In the genomic region with DNA sequence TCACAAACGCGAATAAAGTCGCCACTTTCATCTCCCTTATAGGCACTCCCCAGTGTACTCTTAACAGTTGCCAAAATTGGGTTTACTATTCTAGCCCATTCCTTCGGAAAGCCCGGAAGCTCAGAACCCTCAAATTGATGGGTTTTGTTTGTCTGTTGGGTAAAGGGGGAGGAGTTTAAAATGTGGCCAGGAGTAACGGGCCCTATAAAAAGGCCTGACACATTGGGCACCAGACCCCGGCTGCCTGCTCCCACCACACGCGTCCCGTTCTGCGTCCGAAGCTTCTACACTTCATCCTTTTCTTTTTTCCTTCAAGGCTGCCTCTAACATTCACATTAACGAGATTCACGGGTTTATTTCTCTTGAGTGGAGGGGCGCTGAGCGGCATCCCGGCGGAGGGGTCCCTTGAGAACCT, we compare ENCODE assay signal across 8 cellular contexts. TPM values are rescaled to one million over a fixed set of nuclear protein-coding genes. Genes with fewer than 3 reads are reported as not detected.
DNase-seq lines count a peak whose midpoint lies in the region; ATAC-seq and TF ChIP-seq lines count a peak whose summit lies in the region.

No MANE protein-coding gene starts in this region.

- H3K27me3 Mint-ChIP-seq in activated naive CD8-positive, alpha-beta T cell treated with anti-CD3 and anti-CD28 coated beads for 36 hours = no peaks in the 10 kb centered on the region

- H3K4me3 ChIP-seq in BE2C (ENCODE audit: low read depth, low read length) (peak overlapping the region; percentile 78), HFF-Myc (replicated peaks; ENCODE audit: low read depth, low read length) (peak overlapping the region; percentile 57), lower lobe of right lung (peak overlapping the region; percentile 73)

- peaks cover 4% of the 10 kb centered on the region for H3K36me3 Mint-ChIP-seq in activated naive CD8-positive, alpha-beta T cell treated with anti-CD3 and anti-CD28 coated beads for 36 hours

- no peak for TF ChIP-seq CTCF in BE2C (IDR thresholded peaks at IDR 0.05; ENCODE audit: low read depth, low read length)
- TF ChIP-seq CTCF in HFF-Myc (IDR thresholded peaks at IDR 0.05; ENCODE audit: low read depth, low read length, missing control alignments) = no peak
- TF ChIP-seq CTCF in lower lobe of right lung (IDR thresholded peaks at IDR 0.05) = no peak

- no peaks in the 10 kb centered on the region for H3K9me3 Mint-ChIP-seq in activated naive CD8-positive, alpha-beta T cell treated with anti-CD3 and anti-CD28 coated beads for 36 hours

- DNase-seq in BE2C (no peak), HFF-Myc (ENCODE audit: extremely low read depth, low read depth) (no peak), lower lobe of right lung (no peak), NCI-H1048 (lab: John Stamatoyannopoulos, UW) (no peak), activated gamma-delta T cell treated with Interleukin-2 at 50 U/mL for 16 hours (no peak), globus pallidus (ENCODE audit: low spot score) (no peak)
- DNase-seq in activated naive CD8-positive, alpha-beta T cell treated with anti-CD3 and anti-CD28 coated beads for 36 hours = no peak
- DNase-seq in stimulated activated CD4-positive, alpha-beta T cell treated with anti-CD3 and anti-CD28 coated beads, Interleukin-1b, Interleukin-23, amount 100 ng/mL, for 48 hours = no peak

- H3K36me3 ChIP-seq in BE2C (peaks cover 4% of the 10 kb centered on the region; the same call in 1 of the 2 replicates), lower lobe of right lung (peaks cover 25% of the 10 kb centered on the region)

- peak overlapping the region; percentile 91 for H3K27ac ChIP-seq in lower lobe of right lung

- peaks cover 17% of the 10 kb centered on the region for H3K4me1 Mint-ChIP-seq in activated naive CD8-positive, alpha-beta T cell treated with anti-CD3 and anti-CD28 coated beads for 36 hours

- no peaks in the 10 kb centered on the region for H3K27me3 ChIP-seq in BE2C
- H3K27me3 ChIP-seq in lower lobe of right lung (ENCODE audit: low read depth) = no peaks in the 10 kb centered on the region

- H3K9me3 ChIP-seq in BE2C (no peaks in the 10 kb centered on the region), lower lobe of right lung (no peaks in the 10 kb centered on the region)

- no peaks in the 10 kb centered on the region for H3K4me1 ChIP-seq in BE2C
- peaks cover 14% of the 10 kb centered on the region for H3K4me1 ChIP-seq in lower lobe of right lung

- intact Hi-C loops in lower lobe of right lung (cut with DNase I) = no loop called here

- peak overlapping the region; percentile 92 for H3K4me3 Mint-ChIP-seq in activated naive CD8-positive, alpha-beta T cell treated with anti-CD3 and anti-CD28 coated beads for 36 hours

- no peak for ATAC-seq in lower lobe of right lung

- peak overlapping the region; percentile 94 for H3K27ac Mint-ChIP-seq in activated naive CD8-positive, alpha-beta T cell treated with anti-CD3 and anti-CD28 coated beads for 36 hours

RNA-seq across cellular contexts. Expression of gene NHEJ1, which starts 0.8 kb away (rescaled TPM):
- 30.8 TPM for polyA plus RNA-seq in BE2C (2012; ENCODE audit: insufficient read depth, insufficient read length, low read depth)
- 10 to 100 TPM; 19.8 to 21.1 TPM for total RNA-seq in activated naive CD8-positive, alpha-beta T cell treated with anti-CD3 and anti-CD28 coated beads for 36 hours
- 13.0 TPM for total RNA-seq in lower lobe of right lung

RNA-seq across cellular contexts. Expression of gene SLC23A3, which starts 10.1 kb away (rescaled TPM):
- polyA plus RNA-seq in BE2C (2012; ENCODE audit: insufficient read depth, insufficient read length, low read depth) = 4.2 TPM
- 1 to 10 TPM in 1 of 2 experiments, under 1 TPM in 1; 0.92 to 1.1 TPM for total RNA-seq in activated naive CD8-positive, alpha-beta T cell treated with anti-CD3 and anti-CD28 coated beads for 36 hours
- total RNA-seq in lower lobe of right lung = 3.4 TPM

RNA-seq across cellular contexts. Expression of gene CNPPD1, which starts 16.9 kb away (rescaled TPM):
- 80.0 TPM for polyA plus RNA-seq in BE2C (2012; ENCODE audit: insufficient read depth, insufficient read length, low read depth)
- 10 to 100 TPM; 44.1 to 50.2 TPM for total RNA-seq in activated naive CD8-positive, alpha-beta T cell treated with anti-CD3 and anti-CD28 coated beads for 36 hours
- total RNA-seq in lower lobe of right lung = 67.7 TPM

RNA-seq across cellular contexts. Expression of gene RETREG2, which starts 18.3 kb away (rescaled TPM):
- 110 TPM for polyA plus RNA-seq in BE2C (2012; ENCODE audit: insufficient read depth, insufficient read length, low read depth)
- total RNA-seq in activated naive CD8-positive, alpha-beta T cell treated with anti-CD3 and anti-CD28 coated beads for 36 hours = 10 to 100 TPM; 54.2 to 57.7 TPM
- 82.3 TPM for total RNA-seq in lower lobe of right lung

RNA-seq across cellular contexts. Expression of gene ZFAND2B, which starts 46.8 kb away (rescaled TPM):
- polyA plus RNA-seq in BE2C (2012; ENCODE audit: insufficient read depth, insufficient read length, low read depth) = 121 TPM
- total RNA-seq in activated naive CD8-positive, alpha-beta T cell treated with anti-CD3 and anti-CD28 coated beads for 36 hours = 10 to 100 TPM; 22.8 to 27.2 TPM
- 32.6 TPM for total RNA-seq in lower lobe of right lung
